In the genomic region with DNA sequence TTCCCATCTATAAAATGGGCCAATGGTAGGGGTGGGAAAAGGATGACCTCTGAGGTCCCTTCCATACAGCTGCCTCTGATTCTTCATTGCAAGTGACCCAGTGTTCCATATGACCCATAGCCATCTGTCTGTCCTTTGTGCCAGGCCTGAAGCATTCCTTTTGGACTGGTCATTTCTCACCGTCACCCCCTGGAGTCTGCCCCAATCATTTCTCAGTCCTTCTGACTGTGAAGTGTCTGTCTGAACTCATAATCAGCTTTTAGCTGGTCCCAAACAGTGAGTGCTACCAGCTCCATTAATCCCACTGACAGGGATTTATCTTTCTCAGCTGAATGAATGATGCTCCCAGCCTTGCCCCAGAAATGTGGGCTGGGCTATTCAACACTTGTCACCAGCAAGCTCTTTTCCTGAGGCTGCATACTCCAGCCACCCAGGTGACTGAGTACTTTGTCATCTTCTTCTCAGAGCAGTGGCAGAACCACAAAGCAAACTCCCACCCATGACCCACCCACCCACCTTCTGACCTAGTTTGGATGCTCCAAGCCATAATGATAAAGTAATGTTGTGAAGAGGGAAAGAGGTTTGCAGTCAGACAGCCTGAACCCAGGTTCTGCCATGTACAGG, we compare ENCODE assay signal across 22 cellular contexts. TPM values are rescaled to one million over a fixed set of nuclear protein-coding genes. Genes with fewer than 3 reads are reported as not detected.
DNase-seq lines count a peak whose midpoint lies in the region; ATAC-seq and TF ChIP-seq lines count a peak whose summit lies in the region.
"Had no signal": no experiment of that assay in that cellular context is flagged by ENCODE, and none has a peak within 500 bp of the region (broad histone marks: within the 10 kb centered on the region; RNA-seq: fewer than 3 reads in every experiment).

No MANE protein-coding gene starts in this region.

- intact Hi-C loops in head of caudate nucleus (cut with DNase I), result no loop called here
- intact Hi-C loops in sigmoid colon (cut with DNase I), result no loop called here

- peaks cover 8% of the 10 kb centered on the region for H3K9me3 ChIP-seq in MG63
- peaks cover 0 to 4% (median 0%) of the 10 kb centered on the region in 4 donors for H3K9me3 ChIP-seq in sigmoid colon

- DNase-seq in EL (peak; percentile 24), MG63 (peak; percentile 24), head of caudate nucleus (peak in 24 of 42 donors; percentile 7 to 85 (median 48)), sigmoid colon (peak; percentile 10), NCI-H524 (lab: John Stamatoyannopoulos, UW) (no peak)
- DNase-seq: CD8-positive, alpha-beta T cell; GF-D8; KG1; NCI-H1105; NCI-H146; NCI-H2029; NCI-H226; NCI-H524 treated with DMSO at 0.1 percent for 48 hours; NCI-H82 had no signal

- no peaks in the 10 kb centered on the region for H3K27me3 ChIP-seq in MG63
- peaks cover 0 to 3% (median 0%) of the 10 kb centered on the region in 3 donors for H3K27me3 ChIP-seq in sigmoid colon
- H3K27me3 ChIP-seq: SJSA1 had no signal

- TF ChIP-seq POLR2A in sigmoid colon (IDR thresholded peaks at IDR 0.05), result no peak

- no peak overlapping the region for H3K27ac ChIP-seq in sigmoid colon
- H3K27ac ChIP-seq: BLaER1 treated with 17β-estradiol and CSF1 and Interleukin-3, amounts not matched to agents 10 nM and 100 nM; SJSA1 had no signal

- WGBS in sigmoid colon, 2 donors, result 89% methylated on average over 1 of the region's 1 CpG

- H3K36me3 ChIP-seq in MG63, result no peaks in the 10 kb centered on the region
- no peaks in the 10 kb centered on the region for H3K36me3 ChIP-seq in sigmoid colon
- H3K36me3 ChIP-seq: BLaER1 treated with 17β-estradiol and CSF1 and Interleukin-3, amounts not matched to agents 10 nM and 100 nM; SJSA1 had no signal

- TF ChIP-seq CTCF in sigmoid colon (IDR thresholded peaks at IDR 0.05), result no peak

- no peaks in the 10 kb centered on the region for H3K4me1 ChIP-seq in sigmoid colon

- H3K4me3 ChIP-seq in MG63 (no peak overlapping the region), sigmoid colon (no peak overlapping the region)
- H3K4me3 ChIP-seq: BLaER1 treated with 17β-estradiol and CSF1 and Interleukin-3, amounts not matched to agents 10 nM and 100 nM; SJSA1 had no signal

- no peak for ATAC-seq in activated CD4-positive, CD25-positive, alpha-beta regulatory T cell treated with anti-CD3 and anti-CD28 coated beads, Interleukin-2, amount 50 U/mL, for 24 hours
- ATAC-seq in GM18873 (IDR thresholded peaks at IDR 0.05; ENCODE audit: low FRiP score, unreplicated experiment) (no peak), GM21528 (IDR thresholded peaks at IDR 0.05; ENCODE audit: low FRiP score, unreplicated experiment) (no peak)
- ATAC-seq: CD8-positive, alpha-beta T cell; Panc1; Right ventricle myocardium inferior had no signal

- no peak for TF ChIP-seq EP300 in sigmoid colon (IDR thresholded peaks at IDR 0.05)

RNA-seq across cellular contexts. Expression of gene KCNIP1, which starts 37.4 kb away (rescaled TPM):
- total RNA-seq in MG63 (2014; rRNA removed; shearing (Covaris generic); ENCODE audit: low replicate concordance), result 0.43 and 7.9 TPM in 2 replicates
- total RNA-seq in sigmoid colon, result 1 to 10 TPM in 3 of 4 donors, under 1 TPM in 1; 0.49 to 2.8 (median 1.3) TPM
- polyA plus RNA-seq in sigmoid colon, result under 1 TPM in 1 of 3 donors, not detected in 2; 0.28 TPM
- total RNA-seq: CD8-positive, alpha-beta T cell; HT1080; Right ventricle myocardium inferior had no signal

Comparison
In these comparisons a context has a peak if more than half of its experiments do, and no peak if none do; other contexts are left out.
1. DNase-seq: peak in EL (single experiment), MG63 (single experiment), head of caudate nucleus (24 of 42) and sigmoid colon (single experiment); none in NCI-H524 (0 of 2).